Comparison of ENCODE assay signal across 16 cellular contexts in genomic region chr13:30934381-30934780, GRCh38. TPM values are rescaled to one million over a fixed set of nuclear protein-coding genes. Genes with fewer than 3 reads are reported as not detected.
DNase-seq lines count a peak whose midpoint lies in the region; ATAC-seq and TF ChIP-seq lines count a peak whose summit lies in the region.
"Had no signal": no experiment of that assay in that cellular context is flagged by ENCODE, and none has a peak within 500 bp of the region (broad histone marks: within the 10 kb centered on the region; RNA-seq: fewer than 3 reads in every experiment).

No MANE protein-coding gene starts in this region.

- H2BK5ac ChIP-seq in neuronal stem cell (ENCODE audit: low read length), result no peak overlapping the region

- no peak overlapping the region for H3K18ac ChIP-seq in neuronal stem cell (ENCODE audit: low read length)

- ATAC-seq in GM23338 (peak; percentile 69), GM19395 (IDR thresholded peaks at IDR 0.05; ENCODE audit: unreplicated experiment) (no peak), GM19397 (IDR thresholded peaks at IDR 0.05; ENCODE audit: unreplicated experiment) (no peak)
- ATAC-seq: left colon had no signal

- H3K36me3 ChIP-seq in GM23338 (ENCODE audit: insufficient read depth) (no peaks in the 10 kb centered on the region), NT2/D1 (ENCODE audit: insufficient read depth, insufficient read length, low read length) (no peaks in the 10 kb centered on the region), endodermal cell (ENCODE audit: control insufficient read depth, insufficient read depth, low read length) (no peaks in the 10 kb centered on the region), neuronal stem cell (replicated peaks in 1 of 2; ENCODE audit: control insufficient read depth in 2 of 2, insufficient read depth in 2 of 2, low read length in 2 of 2) (no peaks in the 10 kb centered on the region)
- H3K36me3 ChIP-seq: stomach had no signal

- H2BK120ac ChIP-seq in neuronal stem cell (ENCODE audit: low read depth, low read length), result no peak overlapping the region

- H3K79me1 ChIP-seq in neuronal stem cell (ENCODE audit: low read depth, low read length), result no peaks in the 10 kb centered on the region

- peaks cover 29% of the 10 kb centered on the region for H3K27me3 ChIP-seq in GM23338 (ENCODE audit: insufficient read depth)
- peaks cover 19% of the 10 kb centered on the region for H3K27me3 ChIP-seq in NT2/D1 (ENCODE audit: insufficient read depth, insufficient read length)
- H3K27me3 ChIP-seq in endodermal cell (ENCODE audit: control insufficient read depth, insufficient read depth, low read length, poor library complexity, severe bottlenecking), result peaks cover 13% of the 10 kb centered on the region
- no peaks in the 10 kb centered on the region for H3K27me3 ChIP-seq in neuronal stem cell (ENCODE audit: control insufficient read depth in 3 of 3, insufficient read depth in 3 of 3, low read depth in 1 of 3, low read length in 3 of 3)

- DNase-seq in GM23338 (ENCODE audit: low spot score) (peak; percentile 63), NT2/D1 (ENCODE audit: low read depth, low spot score) (peak; percentile 2), endodermal cell (peak; percentile 78), neuronal stem cell (ENCODE audit: low spot score) (no peak), DMS53 (lab: John Stamatoyannopoulos, UW) (no peak), NCI-H2196 (lab: John Stamatoyannopoulos, UW; ENCODE audit: unreplicated experiment) (no peak)
- DNase-seq: activated T-cell treated with anti-CD3 and anti-CD28 coated beads, Interleukin-2, amount 50 U/mL, for 24 hours; DMS79 treated with DMSO at 0.1 percent for 48 hours; left colon; NCI-H2107; SHP77 treated with DMSO at 0.1 percent for 48 hours; stomach had no signal

- H3K4me3 ChIP-seq in GM23338 (no peak overlapping the region), NT2/D1 (ENCODE audit: insufficient read length, low read depth) (no peak overlapping the region), endodermal cell (ENCODE audit: low read length) (no peak overlapping the region), neuronal stem cell (ENCODE audit: low read length in 2 of 2) (no peak overlapping the region)
- H3K4me3 ChIP-seq: stomach had no signal

- H3K4me1 Mint-ChIP-seq in GM23338 (peaks cover 16% of the 10 kb centered on the region), endodermal cell (peaks cover 9% of the 10 kb centered on the region)
- H3K4me1 Mint-ChIP-seq: CD14-positive monocyte; central memory CD8-positive, alpha-beta T cell had no signal

- WGBS in endodermal cell (ENCODE audit: insufficient coverage in 1 of 2, insufficient read length in 1 of 2), 2 experiments, result 59 to 70% methylated on average over 3 to 6 of the region's 6 CpGs
- WGBS in neuronal stem cell (ENCODE audit: extremely low coverage in 2 of 2, insufficient read length in 2 of 2, insufficient replicate concordance in 1 of 2), 2 donors, result no CpG with 5 or more reads among the region's 6 CpGs

- H3K9me2 ChIP-seq in GM23338 (ENCODE audit: insufficient read depth), result no peaks in the 10 kb centered on the region

- no peak overlapping the region for H4K91ac ChIP-seq in neuronal stem cell (ENCODE audit: low read depth, low read length, poor library complexity)

- H3K4me1 ChIP-seq in GM23338 (ENCODE audit: insufficient read depth) (no peaks in the 10 kb centered on the region), NT2/D1 (ENCODE audit: insufficient read depth, insufficient read length) (peaks cover 5% of the 10 kb centered on the region), endodermal cell (ENCODE audit: control insufficient read depth, insufficient read depth, low read length) (peaks cover 4% of the 10 kb centered on the region), neuronal stem cell (ENCODE audit: control insufficient read depth in 2 of 2, insufficient read depth in 1 of 2, low read depth in 1 of 2, low read length in 2 of 2) (peaks cover 2 to 9% of the 10 kb centered on the region in 2 donors)
- H3K4me1 ChIP-seq: stomach had no signal

- H3K23ac ChIP-seq in neuronal stem cell (ENCODE audit: low read depth, low read length, poor library complexity), result no peak overlapping the region

- no peak overlapping the region for H2BK12ac ChIP-seq in neuronal stem cell (ENCODE audit: low read length)

- H3K9me3 Mint-ChIP-seq in GM23338, result no peaks in the 10 kb centered on the region; the same call in 2 of the 3 replicates
- H3K9me3 Mint-ChIP-seq in endodermal cell, result no peaks in the 10 kb centered on the region
- H3K9me3 Mint-ChIP-seq: activated T-cell treated with anti-CD3 and anti-CD28 coated beads, Interleukin-2, amount 50 U/mL, for 24 hours had no signal

- H4K20me1 ChIP-seq in GM23338 (replicated peaks; ENCODE audit: insufficient read depth), result no peaks in the 10 kb centered on the region

- no peaks in the 10 kb centered on the region for H3K79me2 ChIP-seq in GM23338 (replicated peaks; ENCODE audit: insufficient read depth)

- no peak overlapping the region for H3K27ac Mint-ChIP-seq in GM23338
- H3K27ac Mint-ChIP-seq in endodermal cell, result no peak overlapping the region
- H3K27ac Mint-ChIP-seq: activated T-cell treated with anti-CD3 and anti-CD28 coated beads, Interleukin-2, amount 50 U/mL, for 24 hours; CD14-positive monocyte had no signal

- no peak overlapping the region for H3K4ac ChIP-seq in neuronal stem cell (ENCODE audit: low read length)

- H2AFZ ChIP-seq in GM23338 (0 out of 2 replicates have a peak overlapping the region, but pooled peaks have one; percentile 32), neuronal stem cell (ENCODE audit: low read length) (peak overlapping the region; percentile 30)

- TF ChIP-seq CTCF in GM23338 (conservative IDR thresholded peaks at IDR 0.05; ENCODE audit: low read depth in 2 of 2), result peak; percentile 47 to 53
- TF ChIP-seq CTCF in endodermal cell (conservative IDR thresholded peaks at IDR 0.05), result peak; percentile 78

- H2AK5ac ChIP-seq in neuronal stem cell (ENCODE audit: low read depth, low read length), result no peak overlapping the region

- H3K4me3 Mint-ChIP-seq in GM23338 (no peak overlapping the region), endodermal cell (no peak overlapping the region)
- H3K4me3 Mint-ChIP-seq: activated T-cell treated with anti-CD3 and anti-CD28 coated beads, Interleukin-2, amount 50 U/mL, for 24 hours; central memory CD8-positive, alpha-beta T cell had no signal

- H4K8ac ChIP-seq in neuronal stem cell (ENCODE audit: low read depth, low read length), result no peak overlapping the region

- no peak overlapping the region for H2BK15ac ChIP-seq in neuronal stem cell (ENCODE audit: low read length)

- H3K27me3 Mint-ChIP-seq in GM23338 (ENCODE audit: insufficient read depth, low read depth, poor library complexity) (peaks cover 7% of the 10 kb centered on the region), endodermal cell (ENCODE audit: insufficient read depth) (peaks cover 43% of the 10 kb centered on the region)

- H3K9ac ChIP-seq in NT2/D1 (ENCODE audit: insufficient read length, low read depth) (no peak overlapping the region), endodermal cell (ENCODE audit: extremely low read depth, low read length, poor library complexity, severe bottlenecking) (no peak overlapping the region), neuronal stem cell (ENCODE audit: low read depth, low read length, poor library complexity) (no peak overlapping the region)

- no peaks in the 10 kb centered on the region for H3K36me3 Mint-ChIP-seq in GM23338 (ENCODE audit: low read depth)
- no peaks in the 10 kb centered on the region for H3K36me3 Mint-ChIP-seq in endodermal cell (ENCODE audit: low read depth)
- H3K36me3 Mint-ChIP-seq: CD14-positive monocyte had no signal

- no peak overlapping the region for H3K4me2 ChIP-seq in GM23338
- H3K4me2 ChIP-seq in neuronal stem cell (ENCODE audit: insufficient read depth, low read length, poor library complexity, severe bottlenecking), result no peak overlapping the region

- H3K9me3 ChIP-seq in NT2/D1 (ENCODE audit: insufficient read depth, low read length) (peaks cover 15% of the 10 kb centered on the region; the same call in 1 of the 2 replicates), endodermal cell (ENCODE audit: control insufficient read depth, low read length) (peaks cover 14% of the 10 kb centered on the region), neuronal stem cell (replicated peaks in 1 of 2; ENCODE audit: control insufficient read depth in 2 of 2, insufficient read depth in 1 of 2, low read depth in 1 of 2, low read length in 2 of 2) (no peaks in the 10 kb centered on the region)

- no peak overlapping the region for H3K27ac ChIP-seq in GM23338 (ENCODE audit: low read depth)
- no peak overlapping the region for H3K27ac ChIP-seq in endodermal cell (ENCODE audit: low read depth, low read length)
- no peak overlapping the region for H3K27ac ChIP-seq in neuronal stem cell (replicated peaks; ENCODE audit: low read length)
- H3K27ac ChIP-seq: stomach had no signal

- H3K14ac ChIP-seq in neuronal stem cell (ENCODE audit: low read length), result peak overlapping the region; percentile 15

- no peaks in the 10 kb centered on the region for H3F3A ChIP-seq in GM23338 (replicated peaks; ENCODE audit: low read depth)

TF ChIP-seq in GM23338, 12 proteins besides CTCF, POLR2A, EP300 and RAD21 (continues in another document):
- TF ChIP-seq STAT1 (IDR thresholded peaks at IDR 0.05; ENCODE audit: unreplicated experiment) (no peak), ZNF114 (CRISPR knock-in tag; IDR thresholded peaks at IDR 0.05) (no peak), ETS1 (IDR thresholded peaks at IDR 0.05) (no peak), EZH2 (IDR thresholded peaks at IDR 0.05; ENCODE audit: low read depth, unreplicated experiment) (no peak), EZH2phosphoT487 (IDR thresholded peaks at IDR 0.05; ENCODE audit: unreplicated experiment) (no peak)

RNA-seq across cellular contexts. Expression of gene TEX26, which starts 1.9 kb away (rescaled TPM):
- not detected in 2 replicates for total RNA-seq in GM23338 (2014; rRNA removed; shearing (Covaris generic))
- not detected in 2 replicates for polyA plus RNA-seq in GM23338 (2016; fragmentation: Nextera tagmentation; extraction: Ambion mirVana)
- total RNA-seq in endodermal cell, result not detected
- 0.78 TPM for polyA plus RNA-seq in endodermal cell (2013, experiment 1 of 2)
- polyA plus RNA-seq in endodermal cell (2013, experiment 2 of 2), result 0.75 TPM
- 0.24 TPM for polyA plus RNA-seq in neuronal stem cell (2013, experiment 1 of 2)
- polyA plus RNA-seq in neuronal stem cell (2013, experiment 2 of 2), result 0.18 TPM
- total RNA-seq: left colon, stomach had no signal
- polyA plus RNA-seq: CD14-positive monocyte had no signal

RNA-seq across cellular contexts. Expression of gene MEDAG, which starts 28.3 kb away (rescaled TPM):
- 0.97 and 1.7 TPM in 2 replicates for total RNA-seq in GM23338 (2014; rRNA removed; shearing (Covaris generic))
- 2.0 and 2.2 TPM in 2 replicates for polyA plus RNA-seq in GM23338 (2016; fragmentation: Nextera tagmentation; extraction: Ambion mirVana)
- total RNA-seq in endodermal cell, result under 1 TPM; 0.13 to 0.33 TPM
- polyA plus RNA-seq in endodermal cell (2013, experiment 1 of 2), result 0.64 TPM
- polyA plus RNA-seq in endodermal cell (2013, experiment 2 of 2), result 0.21 TPM
- polyA plus RNA-seq in neuronal stem cell (2013, experiment 1 of 2), result 0.31 TPM
- 0.18 TPM for polyA plus RNA-seq in neuronal stem cell (2013, experiment 2 of 2)
- polyA plus RNA-seq: CD14-positive monocyte had no signal

Comparison
In these comparisons a context has a peak if more than half of its experiments do, and no peak if none do; other contexts are left out.
1. DNase-seq: peak in GM23338 (single experiment), NT2/D1 (single experiment) and endodermal cell (single experiment); none in neuronal stem cell (single experiment), DMS53 (single experiment) and NCI-H2196 (single experiment).